Comparison of ENCODE assay signal across 9 cellular contexts in the genomic region with DNA sequence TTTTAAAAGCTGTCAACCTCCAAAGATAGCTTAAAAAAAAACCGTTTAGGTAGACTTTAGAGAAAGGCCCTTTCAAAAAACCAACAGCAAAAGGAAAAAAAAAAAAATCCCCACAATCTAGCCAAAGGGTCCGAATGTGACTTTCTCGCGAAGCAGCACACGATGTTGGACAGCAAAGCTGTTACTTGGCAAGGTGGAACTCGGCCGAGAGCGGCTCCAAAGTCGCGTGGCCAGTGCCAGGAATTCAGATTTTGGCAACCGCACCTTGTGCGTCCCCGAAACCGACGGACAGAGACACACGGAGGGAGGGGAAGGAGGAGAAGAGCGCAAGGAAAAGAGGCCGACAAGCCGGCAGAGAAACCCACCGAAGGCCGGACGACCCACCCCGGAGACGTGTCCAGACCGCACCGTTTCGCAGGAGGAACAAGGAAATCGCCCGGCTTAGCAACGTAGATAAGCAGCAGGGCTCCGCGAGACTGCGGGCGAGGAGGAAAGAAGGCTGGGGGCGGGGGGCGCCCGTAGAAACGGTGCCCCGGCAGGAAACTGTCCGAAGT.
DNase-seq lines count a peak whose midpoint lies in the region; ATAC-seq, FAIRE-seq and TF ChIP-seq lines count a peak whose summit lies in the region.
"Had no signal": no experiment of that assay in that cellular context is flagged by ENCODE, and none has a peak within 500 bp of the region (broad histone marks: within the 10 kb centered on the region; RNA-seq: fewer than 3 reads in every experiment).

No MANE protein-coding gene starts in this region.

- peak; percentile 93 for FAIRE-seq in H54 (lab: Jason Lieb, UNC)
- FAIRE-seq: colon had no signal

- H3K4me1 Mint-ChIP-seq in T-helper 17 cell = peaks cover 19% of the 10 kb centered on the region

- H3K36me3 ChIP-seq in ACC112 (ENCODE audit: insufficient read depth, low read length) (no peaks in the 10 kb centered on the region), muscle layer of duodenum (ENCODE audit: control insufficient read depth in 1 of 2, insufficient read depth in 2 of 2, low read length in 2 of 2) (no peaks in the 10 kb centered on the region)

- TF ChIP-seq CTCF in epithelial cell of proximal tubule (conservative IDR thresholded peaks at IDR 0.05; ENCODE audit: low read depth, low read length) = no peak

- peak overlapping the region; percentile 99 for H3K4me3 ChIP-seq in ACC112 (ENCODE audit: low read depth, low read length)
- peak overlapping the region; percentile 87 for H3K4me3 ChIP-seq in epithelial cell of proximal tubule (ENCODE audit: low read depth, low read length)
- H3K4me3 ChIP-seq in muscle layer of duodenum (ENCODE audit: low read depth in 1 of 2, low read length in 2 of 2) = peak overlapping the region; percentile 40 to 54

- H3K27ac ChIP-seq in ACC112 (ENCODE audit: low read depth, low read length) (no peak overlapping the region), muscle layer of duodenum (ENCODE audit: low read length) (peak overlapping the region; percentile 79)

- H3K27ac Mint-ChIP-seq in T-helper 17 cell = no peak overlapping the region

- H3K4me3 Mint-ChIP-seq in T-helper 17 cell = peak overlapping the region; percentile 85

- TF ChIP-seq POLR2A in H54 (IDR thresholded peaks at IDR 0.05; ENCODE audit: low read depth, low read length) = no peak

- H3K9me3 ChIP-seq in T-helper 17 cell (ENCODE audit: control insufficient read depth, low read length, poor library complexity, severe bottlenecking) = no peaks in the 10 kb centered on the region
- H3K9me3 ChIP-seq in muscle layer of duodenum (ENCODE audit: control insufficient read depth in 1 of 2, low read length in 2 of 2) = no peaks in the 10 kb centered on the region

- peaks cover 11% of the 10 kb centered on the region for H3K79me2 ChIP-seq in ACC112 (ENCODE audit: control insufficient read depth, insufficient read depth, low read length, unreplicated experiment)

- ATAC-seq in T-helper 17 cell (no peak), GM18907 (IDR thresholded peaks at IDR 0.05; ENCODE audit: unreplicated experiment) (no peak), GM19328 (IDR thresholded peaks at IDR 0.05; ENCODE audit: unreplicated experiment) (no peak)

- H3K4me1 ChIP-seq in ACC112 (ENCODE audit: control insufficient read depth, insufficient read depth, low read length, unreplicated experiment) (peaks cover 5% of the 10 kb centered on the region), muscle layer of duodenum (ENCODE audit: control insufficient read depth in 1 of 2, insufficient read depth in 2 of 2, low read length in 2 of 2) (peaks cover 0 to 23% of the 10 kb centered on the region in 2 donors)

- H3K36me3 Mint-ChIP-seq in T-helper 17 cell (ENCODE audit: low read depth) = no peaks in the 10 kb centered on the region

- peak; percentile 28 for DNase-seq in H54 (ENCODE audit: insufficient read length, low spot score)
- DNase-seq in T-helper 17 cell = no peak
- DNase-seq in epithelial cell of proximal tubule (ENCODE audit: low read depth) = no peak
- DNase-seq in NCI-H446 treated with DMSO at 0.1 percent for 48 hours (lab: John Stamatoyannopoulos, UW) = no peak

- peaks cover 75% of the 10 kb centered on the region for H3K27me3 Mint-ChIP-seq in T-helper 17 cell

- no peaks in the 10 kb centered on the region for H3K27me3 ChIP-seq in ACC112 (ENCODE audit: insufficient read depth, low read length)
- peaks cover 42% of the 10 kb centered on the region for H3K27me3 ChIP-seq in muscle layer of duodenum (ENCODE audit: low read depth, low read length)

- H2AFZ ChIP-seq in ACC112 (ENCODE audit: low read length, unreplicated experiment) = peak overlapping the region; percentile 70

Comparison
In these comparisons a context has a peak if more than half of its experiments do, and no peak if none do; other contexts are left out.
1. H3K4me3 ChIP-seq: peak in every context shown above with its lines; median percentile 99 in ACC112; 87 in epithelial cell of proximal tubule; 47 in muscle layer of duodenum.